1 cellular context compared by ENCODE assay signal in genomic region chr18:50273203-50274043, GRCh38.
TF ChIP-seq lines count a peak whose summit lies in the region.

No MANE protein-coding gene starts in this region.

TF ChIP-seq in K562, 482 proteins besides CTCF, POLR2A, EP300 and RAD21:
- TF ChIP-seq ZC3H11A (IDR thresholded peaks at IDR 0.05; ENCODE audit: low read depth, low read length) (no peak), NR4A1 (CRISPR knock-in tag; IDR thresholded peaks at IDR 0.05) (no peak), NR4A1 (tag; IDR thresholded peaks at IDR 0.05) (no peak), GATAD2A (IDR thresholded peaks at IDR 0.05) (no peak), PML (IDR thresholded peaks at IDR 0.05; ENCODE audit: low read length) (no peak), RBFOX2 (IDR thresholded peaks at IDR 0.05; ENCODE audit: low read depth, low read length) (peak; percentile 44), NFXL1 (CRISPR knock-in tag; IDR thresholded peaks at IDR 0.05) (no peak)
TF ChIP-seq in K562: peak in this region for 1.
